16 cellular contexts compared by ENCODE assay signal in the genomic region with DNA sequence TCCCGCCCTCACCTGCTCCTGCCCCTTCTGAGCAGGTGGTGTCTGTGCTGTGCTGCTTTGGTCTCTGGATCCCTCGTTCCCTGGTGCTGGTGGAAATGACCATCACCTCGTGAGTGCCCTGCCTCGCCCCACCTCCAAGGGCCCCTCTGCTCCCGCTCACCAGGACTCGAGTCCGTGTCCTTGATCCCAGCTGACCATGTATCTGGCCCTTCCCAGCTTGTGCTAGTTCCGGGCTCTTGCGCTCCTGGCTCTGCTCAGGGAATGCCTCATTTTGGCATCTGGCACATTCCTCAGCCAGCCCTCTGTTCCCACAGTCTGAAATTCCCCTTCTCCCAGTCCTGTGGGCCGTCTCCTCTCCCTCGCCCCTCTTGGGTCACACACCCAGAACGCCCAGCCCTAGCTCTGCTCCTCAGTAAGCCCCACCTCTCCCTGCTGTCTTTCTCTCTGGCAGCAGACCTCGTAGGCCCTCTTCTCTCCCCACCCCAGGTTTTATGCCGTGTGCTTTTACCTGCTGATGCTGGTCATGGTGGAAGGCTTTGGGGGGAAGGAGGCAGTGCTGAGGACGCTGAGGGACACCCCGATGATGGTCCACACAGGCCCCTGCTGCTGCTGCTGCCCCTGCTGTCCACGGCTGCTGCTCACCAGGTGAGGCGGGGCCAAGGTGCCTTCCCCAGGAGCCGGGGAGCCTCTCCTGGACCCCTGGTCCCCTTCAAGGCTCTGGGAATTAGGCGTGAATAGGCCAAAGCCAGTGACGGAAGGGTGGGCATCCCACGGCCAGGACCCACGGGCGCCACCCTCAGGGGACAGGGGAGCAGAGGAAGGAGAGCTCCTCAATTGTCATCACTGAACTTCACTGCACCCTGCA. TPM values are rescaled to one million over a fixed set of nuclear protein-coding genes. Genes with fewer than 3 reads are reported as not detected.
DNase-seq lines count a peak whose midpoint lies in the region; ATAC-seq and TF ChIP-seq lines count a peak whose summit lies in the region.
"Had no signal": no experiment of that assay in that cellular context is flagged by ENCODE, and none has a peak within 500 bp of the region (broad histone marks: within the 10 kb centered on the region; RNA-seq: fewer than 3 reads in every experiment).

No MANE protein-coding gene starts in this region.

- no peaks in the 10 kb centered on the region for H3K36me3 ChIP-seq in OCI-LY1 (ENCODE audit: insufficient read depth, low read length)

- H4K20me1 ChIP-seq in OCI-LY1 (ENCODE audit: insufficient read depth, low read length) = no peaks in the 10 kb centered on the region

- no peak overlapping the region for H2AFZ ChIP-seq in OCI-LY1 (ENCODE audit: low read length)

- TF ChIP-seq CTCF in AG10803 (conservative IDR thresholded peaks at IDR 0.05; ENCODE audit: low read length) (no peak), OCI-LY1 (IDR thresholded peaks at IDR 0.05; ENCODE audit: low read length) (peak; percentile 33), fibroblast of the aortic adventitia (IDR thresholded peaks at IDR 0.05; ENCODE audit: insufficient read depth, low read length) (no peak), nephron progenitor cell (IDR thresholded peaks at IDR 0.05) (no peak)

- H3K9ac ChIP-seq in OCI-LY1 (ENCODE audit: low read length) = no peak overlapping the region

- no peaks in the 10 kb centered on the region for H3F3A ChIP-seq in OCI-LY1 (ENCODE audit: insufficient read depth, low read length)

- H3K9me2 ChIP-seq in OCI-LY1 (ENCODE audit: low read depth, low read length) = no peaks in the 10 kb centered on the region

- no peak overlapping the region for H3K4me3 Mint-ChIP-seq in nephron progenitor cell
- no peak overlapping the region for H3K4me3 Mint-ChIP-seq in activated T-cell treated with anti-CD3 and anti-CD28 coated beads, Interleukin-2, amount 50 U/mL, for 4 hours

- peaks cover 8% of the 10 kb centered on the region for H3K27me3 Mint-ChIP-seq in nephron progenitor cell (ENCODE audit: low read depth, poor library complexity)
- H3K27me3 Mint-ChIP-seq in activated T-cell treated with anti-CD3 and anti-CD28 coated beads, Interleukin-2, amount 50 U/mL, for 4 hours (ENCODE audit: low read depth) = peaks cover 7% of the 10 kb centered on the region

- no peak overlapping the region for H3K27ac ChIP-seq in OCI-LY1 (ENCODE audit: low read depth, low read length, poor library complexity, severe bottlenecking)
- H3K27ac ChIP-seq: epithelial cell of prostate, Peyer's patch had no signal

- H3K9me3 Mint-ChIP-seq in nephron progenitor cell = no peaks in the 10 kb centered on the region
- H3K9me3 Mint-ChIP-seq in activated T-cell treated with anti-CD3 and anti-CD28 coated beads, Interleukin-2, amount 50 U/mL, for 4 hours = no peaks in the 10 kb centered on the region

- no peaks in the 10 kb centered on the region for H3K79me2 ChIP-seq in OCI-LY1 (ENCODE audit: insufficient read depth, low read length)

- no peaks in the 10 kb centered on the region for H3K4me1 ChIP-seq in OCI-LY1 (ENCODE audit: insufficient read depth, low read length, severe bottlenecking)
- H3K4me1 ChIP-seq: Peyer's patch had no signal

- H3K4me1 Mint-ChIP-seq in nephron progenitor cell = peaks cover 19% of the 10 kb centered on the region
- no peaks in the 10 kb centered on the region for H3K4me1 Mint-ChIP-seq in activated T-cell treated with anti-CD3 and anti-CD28 coated beads, Interleukin-2, amount 50 U/mL, for 4 hours (ENCODE audit: low read depth)

- no peak overlapping the region for H3K4me2 ChIP-seq in OCI-LY1 (ENCODE audit: low read length)

- H3K9me3 ChIP-seq in OCI-LY1 (ENCODE audit: low read length) = no peaks in the 10 kb centered on the region
- H3K9me3 ChIP-seq: Peyer's patch had no signal

- no peak overlapping the region for H3K4me3 ChIP-seq in AG10803 (ENCODE audit: low read length)
- no peak overlapping the region for H3K4me3 ChIP-seq in OCI-LY1 (ENCODE audit: low read depth, low read length, poor library complexity, severe bottlenecking)
- H3K4me3 ChIP-seq in fibroblast of the aortic adventitia (ENCODE audit: low read depth, low read length) = no peak overlapping the region
- H3K4me3 ChIP-seq: Peyer's patch had no signal

- DNase-seq in AG10803 (ENCODE audit: low read depth) (peak; percentile 67), fibroblast of the aortic adventitia (ENCODE audit: low read depth) (peak; percentile 49), nephron progenitor cell (no peak)
- DNase-seq in stimulated activated naive CD4-positive, alpha-beta T cell (lab: John Stamatoyannopoulos, UW) = no peak
- DNase-seq in activated T-cell treated with anti-CD3 and anti-CD28 coated beads, Interleukin-2, amount 50 U/mL, for 4 hours = no peak
- DNase-seq: activated CD8-positive, alpha-beta memory T cell treated with anti-CD3 and anti-CD28 coated beads, Interleukin-2, amount 50 U/mL, for 4 hours; C1 segment of cervical spinal cord; Karpas-422; Peyer's patch; stimulated activated CD4-positive, alpha-beta T cell treated with anti-CD3 and anti-CD28 coated beads, Interleukin-4, amount 100 ng/mL, for 4 hours had no signal

- no peak for ATAC-seq in activated T-cell treated with anti-CD3 and anti-CD28 coated beads, Interleukin-2, amount 50 U/mL, for 4 hours
- ATAC-seq in HG03457 (IDR thresholded peaks at IDR 0.05; ENCODE audit: unreplicated experiment) = no peak
- ATAC-seq in GM18861 (IDR thresholded peaks at IDR 0.05; ENCODE audit: unreplicated experiment) = no peak

- peaks cover 5% of the 10 kb centered on the region for H3K27me3 ChIP-seq in OCI-LY1 (ENCODE audit: insufficient read depth, low read length)
- H3K27me3 ChIP-seq: Peyer's patch had no signal

- H3K27ac Mint-ChIP-seq in nephron progenitor cell = peak overlapping the region; percentile 65

- no peaks in the 10 kb centered on the region for H3K36me3 Mint-ChIP-seq in nephron progenitor cell (ENCODE audit: low read depth)
- no peaks in the 10 kb centered on the region for H3K36me3 Mint-ChIP-seq in activated T-cell treated with anti-CD3 and anti-CD28 coated beads, Interleukin-2, amount 50 U/mL, for 4 hours (ENCODE audit: insufficient read depth)

RNA-seq across cellular contexts. Expression of a gene that starts 11.5 kb away (rescaled TPM):
- not detected in 2 replicates for total RNA-seq in fibroblast of the aortic adventitia (ENCODE audit: low replicate concordance)
- not detected for total RNA-seq in activated T-cell treated with anti-CD3 and anti-CD28 coated beads, Interleukin-2, amount 50 U/mL, for 4 hours
- total RNA-seq: osteocyte had no signal

RNA-seq across cellular contexts. Expression of a gene that starts 16.7 kb away (rescaled TPM):
- not detected in 2 replicates for total RNA-seq in fibroblast of the aortic adventitia (ENCODE audit: low replicate concordance)
- total RNA-seq in activated T-cell treated with anti-CD3 and anti-CD28 coated beads, Interleukin-2, amount 50 U/mL, for 4 hours = not detected
- total RNA-seq: osteocyte, Peyer's patch, temporal lobe had no signal

RNA-seq across cellular contexts. Expression of a gene that starts 59.7 kb away (rescaled TPM):
- total RNA-seq in fibroblast of the aortic adventitia (ENCODE audit: low replicate concordance) = 76.7 and 80.8 TPM in 2 replicates
- total RNA-seq in activated T-cell treated with anti-CD3 and anti-CD28 coated beads, Interleukin-2, amount 50 U/mL, for 4 hours = 10 to 100 TPM; 53.5 to 66.9 (median 56.2) TPM

Comparison
In these comparisons a context has a peak if more than half of its experiments do, and no peak if none do; other contexts are left out.
1. DNase-seq: peak in AG10803 (single experiment) and fibroblast of the aortic adventitia (single experiment); none in nephron progenitor cell (single experiment), stimulated activated naive CD4-positive, alpha-beta T cell (0 of 6) and activated T-cell treated with anti-CD3 and anti-CD28 coated beads, Interleukin-2, amount 50 U/mL, for 4 hours (single experiment).